Comparison of ENCODE assay signal across 9 cellular contexts in the genomic region with DNA sequence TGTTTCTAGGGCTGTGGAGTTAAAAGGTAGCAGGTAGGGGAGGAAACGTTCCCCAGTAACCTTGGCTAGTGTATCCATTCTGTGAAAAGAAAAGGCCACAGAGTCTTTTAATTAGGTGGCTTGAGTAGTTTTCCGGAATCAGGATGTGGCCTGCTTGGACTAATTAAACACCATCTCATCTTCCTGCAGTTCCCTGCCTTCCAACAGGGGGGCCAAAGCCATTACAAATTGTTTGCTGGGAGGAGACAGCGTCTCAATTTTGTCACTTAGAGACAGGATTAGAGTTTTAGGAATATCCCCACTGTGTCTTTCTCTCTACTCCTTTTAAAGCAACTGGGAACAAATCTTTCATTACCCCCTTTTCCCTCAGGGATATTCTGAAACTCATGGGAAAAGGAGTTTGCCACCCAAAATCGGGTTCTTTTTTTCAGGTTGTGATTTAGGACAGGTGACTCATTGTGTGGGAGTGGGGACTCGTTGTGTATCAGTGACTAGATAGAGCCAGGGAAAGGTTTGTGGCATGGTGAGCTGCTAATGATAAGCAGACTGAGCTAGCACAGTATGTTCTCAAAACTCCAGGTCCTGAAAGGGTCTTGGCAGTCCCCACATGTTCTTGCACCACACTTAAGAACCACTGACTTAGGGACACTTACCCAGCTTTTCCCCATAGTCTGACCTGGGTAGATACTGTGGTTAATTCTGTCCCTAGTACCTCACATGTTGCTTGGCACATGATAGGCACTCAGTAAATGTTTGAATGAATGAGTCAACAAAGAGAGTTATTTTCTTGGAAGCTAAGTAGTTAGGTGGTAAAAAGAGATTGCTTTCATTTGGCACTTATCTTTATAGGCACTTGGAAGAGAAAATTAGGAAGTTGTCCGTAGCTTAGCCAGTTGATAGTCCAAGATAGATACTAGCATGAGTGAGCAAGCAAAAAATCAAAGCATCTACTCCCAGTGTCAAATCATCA. TPM values are rescaled to one million over a fixed set of nuclear protein-coding genes. Genes with fewer than 3 reads are reported as not detected.
A peak's percentile ranks its signal among the peaks of the same experiment; 100 is the strongest.
DNase-seq lines count a peak whose midpoint lies in the region; ATAC-seq and TF ChIP-seq lines count a peak whose summit lies in the region.
"Had no signal": no experiment of that assay in that cellular context is flagged by ENCODE, and none has a peak within 500 bp of the region (broad histone marks: within the 10 kb centered on the region; RNA-seq: fewer than 3 reads in every experiment).

No MANE protein-coding gene starts in this region.

- H3K4me3 Mint-ChIP-seq in CD4-positive, alpha-beta T cell: no peak overlapping the region

- H3K36me3 ChIP-seq in HUES48 (ENCODE audit: control insufficient read depth, insufficient read depth, low read length) (peaks cover 77% of the 10 kb centered on the region), left lung (peaks cover 0 to 81% of the 10 kb centered on the region in 2 donors), thoracic aorta (peaks cover 18% of the 10 kb centered on the region)

- H3K27ac Mint-ChIP-seq in CD4-positive, alpha-beta T cell: no peak overlapping the region

- CTCF ChIA-PET in CD4-positive, alpha-beta T cell (lab: Charles Lee): interaction anchor here (1.3 to 2.6 kb wide), 2 partner anchors 47 to 73 kb away, joined by 3 to 12 read pairs; no protein-coding TSS in a partner anchor

- H3K9me3 ChIP-seq in HUES48 (ENCODE audit: control insufficient read depth, insufficient read depth, low read length) (no peaks in the 10 kb centered on the region), left lung (no peaks in the 10 kb centered on the region), thoracic aorta (no peaks in the 10 kb centered on the region)
- H3K9me3 ChIP-seq in CD4-positive, alpha-beta T cell (ENCODE audit: control insufficient read depth, low read length): no peaks in the 10 kb centered on the region

- H3K4me3 ChIP-seq in HUES48 (ENCODE audit: low read depth, low read length) (no peak overlapping the region), left lung (no peak overlapping the region), thoracic aorta (peak overlapping the region; percentile 7)
- H3K4me3 ChIP-seq: GM12878 had no signal

- TF ChIP-seq CTCF in left lung (IDR thresholded peaks at IDR 0.05): no peak
- peak; percentile 14 for TF ChIP-seq CTCF in thoracic aorta (IDR thresholded peaks at IDR 0.05)
- no peak for TF ChIP-seq CTCF in CD4-positive, alpha-beta T cell (IDR thresholded peaks at IDR 0.05)

- intact Hi-C loops in left lung (cut with DNase I): no loop called here
- intact Hi-C loops in CD4-positive, alpha-beta T cell (cut with DNase I, micrococcal nuclease): no loop called here

- H3K27me3 ChIP-seq in HUES48 (ENCODE audit: control insufficient read depth, insufficient read depth, low read length) (no peaks in the 10 kb centered on the region), left lung (no peaks in the 10 kb centered on the region), thoracic aorta (replicated peaks; ENCODE audit: insufficient read depth) (no peaks in the 10 kb centered on the region)
- no peaks in the 10 kb centered on the region for H3K27me3 ChIP-seq in CD4-positive, alpha-beta T cell (ENCODE audit: control insufficient read depth, insufficient read depth, low read length)

- POLR2A ChIA-PET in CD4-positive, alpha-beta T cell (lab: Charles Lee): interaction anchor here (1.7 kb wide), 1 partner anchor 22 kb away, joined by 3 read pairs; the partner anchor contains the start of gene INTS3

- no peak overlapping the region for H3K9ac ChIP-seq in HUES48 (ENCODE audit: low read depth, low read length)

- H3K27ac ChIP-seq in HUES48 (ENCODE audit: low read depth, low read length): peak overlapping the region; percentile 11
- peak overlapping the region; percentile 71 to 74 for H3K27ac ChIP-seq in left lung
- peak overlapping the region; percentile 95 to 96 for H3K27ac ChIP-seq in thoracic aorta
- H3K27ac ChIP-seq in CD4-positive, alpha-beta T cell (ENCODE audit: low read depth, low read length): no peak overlapping the region

- no peaks in the 10 kb centered on the region for H3K27me3 Mint-ChIP-seq in CD4-positive, alpha-beta T cell

- DNase-seq in dermis blood vessel endothelial cell: peak; percentile 58
- DNase-seq in left lung: no peak
- peak; percentile 41 for DNase-seq in thoracic aorta (ENCODE audit: low spot score)
- no peak for DNase-seq in CD4-positive, alpha-beta T cell
- DNase-seq in T1000 (lab: John Stamatoyannopoulos, UW): no peak

- peaks cover 6% of the 10 kb centered on the region for H3K4me1 Mint-ChIP-seq in CD4-positive, alpha-beta T cell (ENCODE audit: low read depth)

- ATAC-seq in left lung: peak; percentile 79
- peak; percentile 78 for ATAC-seq in thoracic aorta (ENCODE audit: insufficient number of reproducible peaks, low FRiP score, low read depth)
- no peak for ATAC-seq in HG02623 (IDR thresholded peaks at IDR 0.05; ENCODE audit: unreplicated experiment)
- ATAC-seq in CD4-positive, alpha-beta T cell (ENCODE audit: poor library complexity): no peak
- ATAC-seq in HG03097 (IDR thresholded peaks at IDR 0.05; ENCODE audit: low FRiP score, unreplicated experiment): no peak

- H3K9me3 Mint-ChIP-seq in CD4-positive, alpha-beta T cell: no peaks in the 10 kb centered on the region

- H3K36me3 Mint-ChIP-seq in CD4-positive, alpha-beta T cell (ENCODE audit: low read depth): peaks cover 89% of the 10 kb centered on the region

- peaks cover 25% of the 10 kb centered on the region for H3K4me1 ChIP-seq in HUES48 (ENCODE audit: control insufficient read depth, insufficient read depth, low read length)
- H3K4me1 ChIP-seq in left lung: peaks cover 28 to 45% of the 10 kb centered on the region in 2 donors
- H3K4me1 ChIP-seq in thoracic aorta (ENCODE audit: control insufficient read depth in 1 of 2, low read depth in 2 of 2): peaks cover 56 to 75% of the 10 kb centered on the region in 2 donors

RNA-seq across cellular contexts. Expression of gene INTS3, which starts 22.5 kb away (rescaled TPM):
- total RNA-seq in dermis blood vessel endothelial cell: 31.3 and 42.7 TPM in 2 replicates
- 10 to 100 TPM; 50.5 to 57.5 TPM for total RNA-seq in left lung
- 10 to 100 TPM; 63.8 to 68.8 TPM for total RNA-seq in thoracic aorta
- 10 to 100 TPM; 24.9 to 27.4 TPM for total RNA-seq in CD4-positive, alpha-beta T cell

RNA-seq across cellular contexts. Expression of gene SLC27A3, which starts 24.9 kb away (rescaled TPM):
- total RNA-seq in dermis blood vessel endothelial cell: 27.6 and 30.0 TPM in 2 replicates
- 10 to 100 TPM; 56.5 to 68.6 TPM for total RNA-seq in left lung
- 100 to 1,000 TPM in 1 of 2 donors, 10 to 100 TPM in 1; 71.7 to 116 TPM for total RNA-seq in thoracic aorta
- total RNA-seq in CD4-positive, alpha-beta T cell: 1 to 10 TPM; 3.8 to 4.4 TPM

Comparison
In these comparisons a context has a peak if more than half of its experiments do, and no peak if none do; other contexts are left out.
1. DNase-seq: peak in dermis blood vessel endothelial cell (single experiment) and thoracic aorta (single experiment); none in left lung (0 of 2), CD4-positive, alpha-beta T cell (0 of 10) and T1000 (single experiment).
2. ATAC-seq: peak in left lung (single experiment) and thoracic aorta (single experiment); none in HG02623 (single experiment), CD4-positive, alpha-beta T cell (single experiment) and HG03097 (single experiment).